Comparison of ENCODE assay signal across 8 cellular contexts in genomic region chr16:1707193-1707790, GRCh38. TPM values are rescaled to one million over a fixed set of nuclear protein-coding genes. Genes with fewer than 3 reads are reported as not detected.
DNase-seq lines count a peak whose midpoint lies in the region; TF ChIP-seq lines count a peak whose summit lies in the region.

No MANE protein-coding gene starts in this region.

- peaks cover 36 to 55% (median 41%) of the 10 kb centered on the region in 3 donors for H3K4me1 Mint-ChIP-seq in CD8-positive, alpha-beta memory T cell

- no peak for DNase-seq in CD8-positive, alpha-beta memory T cell
- peak; percentile 19 for DNase-seq in MM.1S
- DNase-seq in breast epithelium (ENCODE audit: low spot score in 2 of 2) = no peak
- peak; percentile 30 for DNase-seq in kidney tubule cell (ENCODE audit: low spot score)
- no peak for DNase-seq in NCI-H2107 treated with DMSO at 0.1 percent for 48 hours (lab: John Stamatoyannopoulos, UW; ENCODE audit: unreplicated experiment)
- no peak for DNase-seq in iPS-NIHi7 (ENCODE audit: extremely low spot score)
- DNase-seq in DMS153 (lab: John Stamatoyannopoulos, UW) = no peak

- POLR2A ChIA-PET in CD8-positive, alpha-beta memory T cell (lab: Charles Lee) = interaction anchor here (0.6 to 3.0 kb wide), 5 partner anchors 29 to 736 kb away, joined by 7 to 28 read pairs (median 15); partner anchors contain the start of genes EME2, JPT2, MRPS34 and NME3

- TF ChIP-seq POLR2A in breast epithelium (IDR thresholded peaks at IDR 0.05) = no peak

- intact Hi-C loops in breast epithelium (cut with DNase I; ENCODE audit: low total_unique reads) = no loop called here

- peak overlapping the region; percentile 89 to 100 (median 92) for H3K4me3 Mint-ChIP-seq in CD8-positive, alpha-beta memory T cell

- H4K20me1 ChIP-seq in MM.1S (ENCODE audit: insufficient read depth, low read length) = no peaks in the 10 kb centered on the region

- CTCF ChIA-PET in CD8-positive, alpha-beta memory T cell (lab: Charles Lee) = interaction anchor here (0.7 to 2.6 kb wide), 6 partner anchors 30 to 403 kb away, joined by 3 to 25 read pairs (median 4); partner anchors contain the start of genes JPT2, NUBP2 and SPSB3

- H3K9me3 ChIP-seq in CD8-positive, alpha-beta memory T cell (ENCODE audit: low read length) = no peaks in the 10 kb centered on the region
- H3K9me3 ChIP-seq in MM.1S (replicated peaks; ENCODE audit: insufficient read depth, low read length) = no peaks in the 10 kb centered on the region
- H3K9me3 ChIP-seq in breast epithelium = no peaks in the 10 kb centered on the region
- H3K9me3 ChIP-seq in stomach smooth muscle (ENCODE audit: control insufficient read depth in 2 of 2, low read length in 2 of 2) = no peaks in the 10 kb centered on the region

- H3F3A ChIP-seq in MM.1S (ENCODE audit: insufficient read depth, low read length) = peaks cover 9% of the 10 kb centered on the region

- no peaks in the 10 kb centered on the region for H3K9me3 Mint-ChIP-seq in CD8-positive, alpha-beta memory T cell

- H3K4me3 ChIP-seq in CD8-positive, alpha-beta memory T cell (ENCODE audit: low read length) = peak overlapping the region; percentile 67
- peak overlapping the region; percentile 97 for H3K4me3 ChIP-seq in MM.1S (ENCODE audit: low read length)
- H3K4me3 ChIP-seq in breast epithelium = peak overlapping the region; percentile 89 to 97 (median 95)
- H3K4me3 ChIP-seq in stomach smooth muscle (ENCODE audit: low read length in 2 of 2) = peak overlapping the region; percentile 59 to 98

- H3K79me2 ChIP-seq in MM.1S (ENCODE audit: low read length) = peaks cover 57% of the 10 kb centered on the region

- peak overlapping the region; percentile 91 for H3K4me2 ChIP-seq in MM.1S (ENCODE audit: low read depth, low read length)

- no peaks in the 10 kb centered on the region for H3K9me2 ChIP-seq in MM.1S (replicated peaks; ENCODE audit: insufficient read depth, low read length)

- peak overlapping the region; percentile 77 to 98 (median 94) for H3K27ac Mint-ChIP-seq in CD8-positive, alpha-beta memory T cell

- H2AFZ ChIP-seq in MM.1S (ENCODE audit: low read length) = no peak overlapping the region

- TF ChIP-seq CTCF in MM.1S (IDR thresholded peaks at IDR 0.05; ENCODE audit: low read length) (no peak), breast epithelium (IDR thresholded peaks at IDR 0.05) (no peak)

- H3K4me1 ChIP-seq in CD8-positive, alpha-beta memory T cell (ENCODE audit: insufficient read depth, low read length) = peaks cover 33% of the 10 kb centered on the region
- H3K4me1 ChIP-seq in MM.1S (ENCODE audit: low read length) (peaks cover 7% of the 10 kb centered on the region; the same call in 1 of the 2 replicates), breast epithelium (peaks cover 8 to 12% of the 10 kb centered on the region in 2 donors), stomach smooth muscle (ENCODE audit: control insufficient read depth, insufficient read depth, low read length) (peaks cover 27% of the 10 kb centered on the region)

- H3K9ac ChIP-seq in MM.1S (ENCODE audit: low read length) (peak overlapping the region; percentile 81; the same call in 1 of the 2 replicates), stomach smooth muscle (ENCODE audit: low read length in 2 of 2) (peak overlapping the region; percentile 78 to 96)

- no peaks in the 10 kb centered on the region for H3K36me3 ChIP-seq in CD8-positive, alpha-beta memory T cell (ENCODE audit: insufficient read depth, low read length)
- H3K36me3 ChIP-seq in MM.1S (replicated peaks; ENCODE audit: insufficient read depth, low read length) = no peaks in the 10 kb centered on the region; the same call in 1 of the 2 replicates
- H3K36me3 ChIP-seq in breast epithelium = no peaks in the 10 kb centered on the region
- H3K36me3 ChIP-seq in stomach smooth muscle (ENCODE audit: control insufficient read depth in 2 of 2, insufficient read depth in 2 of 2, low read length in 2 of 2) = peaks cover 0 to 2% of the 10 kb centered on the region in 2 donors

- H3K36me3 Mint-ChIP-seq in CD8-positive, alpha-beta memory T cell = peaks cover 0 to 35% (median 3%) of the 10 kb centered on the region in 3 donors

- H3K27ac ChIP-seq in CD8-positive, alpha-beta memory T cell (ENCODE audit: low read depth, low read length) = peak overlapping the region; percentile 63
- H3K27ac ChIP-seq in MM.1S (ENCODE audit: low read length) (no peak overlapping the region), breast epithelium (peak overlapping the region; percentile 88 to 95), stomach smooth muscle (ENCODE audit: low read length) (peak overlapping the region; percentile 46)

- H3K27me3 ChIP-seq in CD8-positive, alpha-beta memory T cell (ENCODE audit: insufficient read depth, low read length, poor library complexity, severe bottlenecking) = no peaks in the 10 kb centered on the region
- H3K27me3 ChIP-seq in MM.1S (replicated peaks; ENCODE audit: insufficient read depth, low read length) (no peaks in the 10 kb centered on the region), breast epithelium (no peaks in the 10 kb centered on the region), stomach smooth muscle (ENCODE audit: control insufficient read depth in 1 of 2, insufficient read depth in 2 of 2, low read length in 2 of 2) (no peaks in the 10 kb centered on the region)

- peaks cover 0 to 3% of the 10 kb centered on the region in 2 donors for H3K27me3 Mint-ChIP-seq in CD8-positive, alpha-beta memory T cell

RNA-seq across cellular contexts. Expression of gene MAPK8IP3, which starts 1.3 kb away (rescaled TPM):
- total RNA-seq in CD8-positive, alpha-beta memory T cell = 10 to 100 TPM; 57.1 to 63.2 TPM
- 2.3 TPM for polyA plus RNA-seq in CD8-positive, alpha-beta memory T cell
- 10 to 100 TPM; 41.1 to 82.6 (median 71.6) TPM for total RNA-seq in breast epithelium

RNA-seq across cellular contexts. Expression of gene JPT2, which starts 29.2 kb away (rescaled TPM):
- 100 to 1,000 TPM; 106 TPM for total RNA-seq in CD8-positive, alpha-beta memory T cell
- 12.5 TPM for polyA plus RNA-seq in CD8-positive, alpha-beta memory T cell
- total RNA-seq in breast epithelium = 10 to 100 TPM; 19.2 to 44.2 (median 36.0) TPM

Comparison
In these comparisons a context has a peak if more than half of its experiments do, and no peak if none do; other contexts are left out.
1. DNase-seq: peak in MM.1S (single experiment) and kidney tubule cell (single experiment); none in CD8-positive, alpha-beta memory T cell (0 of 5), breast epithelium (0 of 2), NCI-H2107 treated with DMSO at 0.1 percent for 48 hours (single experiment), iPS-NIHi7 (single experiment) and DMS153 (single experiment).
2. Peak in every context shown above with its lines, with median percentiles within 50 percentile points of each other: H3K4me3 ChIP-seq.